Comparison of ENCODE assay signal across 28 cellular contexts in genomic region chr18:52607985-52608384, GRCh38.
"Had no signal": no experiment of that assay in that cellular context is flagged by ENCODE, and none has a peak within 500 bp of the region (broad histone marks: within the 10 kb centered on the region; RNA-seq: fewer than 3 reads in every experiment).

No MANE protein-coding gene starts in this region.

- H3K79me2 ChIP-seq: hepatocyte had no signal

- H2AFZ ChIP-seq: hepatocyte had no signal

- H3K4me2 ChIP-seq: hepatocyte had no signal

- H3K4me1 ChIP-seq: colonic mucosa, esophagus muscularis mucosa, esophagus squamous epithelium, foreskin keratinocyte, gastrocnemius medialis, gastroesophageal sphincter, heart left ventricle, heart right ventricle had no signal

- ATAC-seq: effector memory CD8-positive, alpha-beta T cell; esophagus mucosa; foreskin keratinocyte; gastrocnemius medialis; gastroesophageal sphincter; heart left ventricle; heart right ventricle had no signal

- H3K36me3 ChIP-seq: colonic mucosa, esophagus muscularis mucosa, esophagus squamous epithelium, gastrocnemius medialis, gastroesophageal sphincter, heart left ventricle, heart right ventricle had no signal

- H3K27me3 ChIP-seq: colonic mucosa, dorsolateral prefrontal cortex, esophagus muscularis mucosa, esophagus squamous epithelium, foreskin keratinocyte, gastrocnemius medialis, gastroesophageal sphincter, heart left ventricle, heart right ventricle, hepatocyte had no signal

- DNase-seq: colonic mucosa; cortex of kidney; dermis blood vessel endothelial cell; dorsolateral prefrontal cortex; effector CD4-positive, alpha-beta T cell; effector CD8-positive, alpha-beta T cell; effector memory CD4-positive, alpha-beta T cell; effector memory CD8-positive, alpha-beta T cell; endodermal cell; erythroblast; esophagus squamous epithelium; foreskin fibroblast; foreskin keratinocyte; foreskin melanocyte; gastrocnemius medialis; glutamatergic neuron; head of caudate nucleus; heart left ventricle; heart right ventricle had no signal

- H3K9me3 ChIP-seq: colonic mucosa, esophagus muscularis mucosa, esophagus squamous epithelium, gastrocnemius medialis, gastroesophageal sphincter, heart left ventricle had no signal

- H3K4me3 ChIP-seq: colonic mucosa, coronary artery, dorsolateral prefrontal cortex, esophagus muscularis mucosa, esophagus squamous epithelium, gastrocnemius medialis, gastroesophageal sphincter, heart left ventricle, heart right ventricle, hepatocyte had no signal

- H3K27ac ChIP-seq: colonic mucosa, coronary artery, dorsolateral prefrontal cortex, epithelial cell of prostate, esophagus muscularis mucosa, esophagus squamous epithelium, foreskin keratinocyte, gastrocnemius medialis, gastroesophageal sphincter, heart left ventricle, heart right ventricle, hepatocyte had no signal

- FAIRE-seq: endometrium, endothelial cell of umbilical vein, frontal cortex had no signal
